In genomic region chr11:76297143-76297542, GRCh38 we compare ENCODE assay signal across 2 cellular contexts.
TF ChIP-seq lines count a peak whose summit lies in the region.

No MANE protein-coding gene starts in this region.

TF ChIP-seq in GM23338, 12 proteins besides CTCF, POLR2A, EP300 and RAD21 (continued from another document):
- TF ChIP-seq ZNF462 (CRISPR knock-in tag; IDR thresholded peaks at IDR 0.05) (no peak), STAT1 (IDR thresholded peaks at IDR 0.05; ENCODE audit: unreplicated experiment) (no peak), REST (IDR thresholded peaks at IDR 0.05; ENCODE audit: unreplicated experiment) (no peak), ETS1 (IDR thresholded peaks at IDR 0.05) (no peak), POLR2AphosphoS5 (IDR thresholded peaks at IDR 0.05; ENCODE audit: low read depth) (no peak), EZH2phosphoT487 (IDR thresholded peaks at IDR 0.05; ENCODE audit: unreplicated experiment) (no peak), NANOG (IDR thresholded peaks at IDR 0.05; ENCODE audit: borderline replicate concordance) (no peak), JUNB (IDR thresholded peaks at IDR 0.05; ENCODE audit: unreplicated experiment) (no peak), ZNF114 (CRISPR knock-in tag; IDR thresholded peaks at IDR 0.05) (no peak)

TF ChIP-seq in HCT116, 20 proteins besides CTCF, POLR2A, EP300 and RAD21 (continued from another document):
- no peak for TF ChIP-seq REST (IDR thresholded peaks at IDR 0.05; ENCODE audit: low read depth)
- no peak for TF ChIP-seq MAX (IDR thresholded peaks at IDR 0.05)
- TF ChIP-seq SRF (IDR thresholded peaks at IDR 0.05; ENCODE audit: low read depth), result no peak
- no peak for TF ChIP-seq CBX3 (IDR thresholded peaks at IDR 0.05; ENCODE audit: low read depth)
- no peak for TF ChIP-seq EZH2phosphoT487 (IDR thresholded peaks at IDR 0.05; ENCODE audit: borderline replicate concordance)
- TF ChIP-seq ATF3 (IDR thresholded peaks at IDR 0.05), result no peak
